9 cellular contexts compared by ENCODE assay signal in the genomic region with DNA sequence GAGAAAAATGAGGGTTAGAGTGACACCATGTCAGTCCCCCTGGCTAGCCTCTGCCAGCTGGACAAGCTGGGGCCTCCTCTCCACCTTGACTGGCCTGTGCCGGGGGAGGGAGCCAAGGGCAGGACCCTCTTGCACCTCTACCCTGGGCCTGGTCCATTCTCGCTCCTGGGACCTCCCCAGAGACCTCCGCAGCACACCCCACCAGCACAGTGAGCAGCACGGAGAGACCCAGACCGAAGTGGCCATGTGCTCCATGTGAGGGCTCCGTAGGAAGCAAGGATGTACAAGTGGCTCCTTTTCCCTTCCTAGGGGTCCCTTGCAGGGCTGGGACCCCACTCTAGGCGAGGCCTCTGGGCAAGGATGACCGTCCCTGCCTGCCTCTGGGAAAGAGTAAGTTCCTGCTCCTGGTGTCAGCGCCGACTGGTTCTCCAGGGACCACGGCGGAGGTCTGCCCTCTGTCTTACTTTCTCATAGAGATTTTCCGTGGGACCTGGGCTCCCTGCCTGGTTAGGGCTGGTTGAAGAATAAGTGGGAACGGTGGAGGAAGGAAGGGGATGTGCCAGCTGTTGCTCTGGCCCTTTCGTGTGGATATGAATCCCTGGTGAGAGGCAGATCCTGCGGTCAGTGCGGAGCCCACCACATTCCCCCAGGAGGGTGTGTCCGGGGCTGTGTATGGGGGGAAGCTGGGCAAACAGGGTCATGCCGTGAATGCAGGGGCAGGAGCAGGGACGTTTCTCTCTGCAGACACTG.
DNase-seq lines count a peak whose midpoint lies in the region; ATAC-seq and TF ChIP-seq lines count a peak whose summit lies in the region.
"Had no signal": no experiment of that assay in that cellular context is flagged by ENCODE, and none has a peak within 500 bp of the region (broad histone marks: within the 10 kb centered on the region; RNA-seq: fewer than 3 reads in every experiment).

No MANE protein-coding gene starts in this region.

- H3K27me3 Mint-ChIP-seq in CD4-positive, alpha-beta T cell, result peaks cover 4% of the 10 kb centered on the region

- peaks cover 20% of the 10 kb centered on the region for H3K4me1 Mint-ChIP-seq in CD4-positive, alpha-beta T cell (ENCODE audit: low read depth)

- peak overlapping the region; percentile 12 for H3K27ac Mint-ChIP-seq in CD4-positive, alpha-beta T cell

- H3K36me3 Mint-ChIP-seq in CD4-positive, alpha-beta T cell (ENCODE audit: low read depth), result no peaks in the 10 kb centered on the region

- H3K4me3 ChIP-seq in left ventricle myocardium inferior, result no peak overlapping the region
- H3K4me3 ChIP-seq: SK-N-MC had no signal

- no peak for ATAC-seq in CD4-positive, alpha-beta T cell (ENCODE audit: poor library complexity)
- ATAC-seq in sciatic nerve, result peak; percentile 25
- ATAC-seq in HG03159 (IDR thresholded peaks at IDR 0.05; ENCODE audit: unreplicated experiment), result no peak
- no peak for ATAC-seq in HG02840 (IDR thresholded peaks at IDR 0.05; ENCODE audit: low FRiP score, unreplicated experiment)
- no peak for ATAC-seq in HG03432 (IDR thresholded peaks at IDR 0.05; ENCODE audit: unreplicated experiment)

- no peaks in the 10 kb centered on the region for H3K9me3 ChIP-seq in CD4-positive, alpha-beta T cell (ENCODE audit: control insufficient read depth, low read length)
- H3K9me3 ChIP-seq in left ventricle myocardium inferior (replicated peaks), result no peaks in the 10 kb centered on the region

- H3K27me3 ChIP-seq in CD4-positive, alpha-beta T cell (ENCODE audit: control insufficient read depth, insufficient read depth, low read length), result no peaks in the 10 kb centered on the region
- no peaks in the 10 kb centered on the region for H3K27me3 ChIP-seq in left ventricle myocardium inferior (ENCODE audit: low read depth)

- POLR2A ChIA-PET in CD4-positive, alpha-beta T cell (lab: Charles Lee), result no interaction called here

- intact Hi-C loops in CD4-positive, alpha-beta T cell (cut with DNase I, micrococcal nuclease), result no loop called here
- intact Hi-C loops in left ventricle myocardium inferior (cut with micrococcal nuclease), result no loop called here
- intact Hi-C loops in sciatic nerve (cut with DNase I), result no loop called here

- CTCF ChIA-PET in CD4-positive, alpha-beta T cell (lab: Charles Lee), result no interaction called here

- no peaks in the 10 kb centered on the region for H3K36me3 ChIP-seq in left ventricle myocardium inferior

- H3K4me3 Mint-ChIP-seq in CD4-positive, alpha-beta T cell, result no peak overlapping the region

- H3K27ac ChIP-seq in CD4-positive, alpha-beta T cell (ENCODE audit: low read depth, low read length), result no peak overlapping the region
- peak overlapping the region; percentile 63 for H3K27ac ChIP-seq in left ventricle myocardium inferior (replicated peaks)
- H3K27ac ChIP-seq: SK-N-MC had no signal

- TF ChIP-seq CTCF in CD4-positive, alpha-beta T cell (IDR thresholded peaks at IDR 0.05), result no peak
- TF ChIP-seq CTCF in left ventricle myocardium inferior (IDR thresholded peaks at IDR 0.05; ENCODE audit: borderline replicate concordance), result no peak

- no peaks in the 10 kb centered on the region for H3K9me3 Mint-ChIP-seq in CD4-positive, alpha-beta T cell

- peak in 1 of 10 experiments; percentile 31 for DNase-seq in CD4-positive, alpha-beta T cell
- peak; percentile 52 for DNase-seq in activated CD8-positive, alpha-beta memory T cell treated with anti-CD3 and anti-CD28 coated beads, Interleukin-2, amount 50 U/mL, for 48 hours
- peak; percentile 11 for DNase-seq in left ventricle myocardium inferior
- peak; percentile 65 for DNase-seq in sciatic nerve (ENCODE audit: low spot score)
- DNase-seq in NCI-H1105 (lab: John Stamatoyannopoulos, UW), result no peak

- peaks cover 55% of the 10 kb centered on the region for H3K4me1 ChIP-seq in left ventricle myocardium inferior
